Comparison of ENCODE assay signal across 8 cellular contexts in the genomic region with DNA sequence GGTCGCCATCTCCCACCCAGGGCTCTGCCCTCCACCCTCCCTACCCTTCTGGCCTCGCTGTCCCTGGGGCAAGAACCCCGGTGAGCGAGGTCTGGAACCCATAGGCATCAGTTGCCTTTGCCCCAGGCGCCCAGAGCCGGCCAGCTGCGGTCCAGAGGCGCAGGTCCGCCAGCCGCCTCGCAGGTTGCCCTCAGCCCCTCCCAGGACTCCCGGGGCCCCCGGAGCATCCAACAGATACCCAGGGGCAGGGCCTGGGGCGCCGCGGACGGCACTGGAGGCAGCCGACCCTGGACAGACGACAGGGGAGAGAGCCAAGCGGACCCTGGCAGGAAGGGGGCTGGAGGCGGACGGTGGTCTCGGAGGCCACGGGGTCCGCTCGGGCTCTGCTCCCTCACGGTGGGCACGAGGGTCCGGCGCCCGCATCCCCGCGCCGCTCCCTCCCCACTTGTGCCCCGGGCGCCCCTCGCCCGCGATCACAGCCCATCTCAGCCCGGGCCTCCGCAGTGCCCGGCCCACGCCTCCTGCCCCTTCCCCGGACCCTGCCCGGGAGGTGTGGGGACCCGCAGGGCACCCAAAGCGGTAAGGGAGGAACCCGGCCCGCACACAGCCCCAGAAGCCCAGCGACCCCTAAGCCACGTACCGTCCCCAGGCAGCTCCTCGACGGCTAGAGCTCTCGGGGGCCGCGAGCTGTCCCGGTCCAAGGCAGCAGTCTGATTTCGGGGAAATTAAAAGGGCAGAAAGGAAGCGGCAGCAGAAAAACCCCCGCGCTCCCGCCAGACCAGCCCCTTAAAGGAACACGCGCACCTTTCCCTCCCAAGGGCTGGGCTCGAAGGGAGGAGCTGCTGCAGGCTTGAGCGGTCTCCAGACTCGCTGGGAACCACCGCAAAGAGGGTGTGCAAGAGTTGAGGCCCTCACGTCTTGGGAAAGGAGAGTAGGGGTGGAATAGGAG.
A peak's percentile ranks its signal among the peaks of the same experiment; 100 is the strongest.
DNase-seq lines count a peak whose midpoint lies in the region; TF ChIP-seq lines count a peak whose summit lies in the region.

A gene with protein sequence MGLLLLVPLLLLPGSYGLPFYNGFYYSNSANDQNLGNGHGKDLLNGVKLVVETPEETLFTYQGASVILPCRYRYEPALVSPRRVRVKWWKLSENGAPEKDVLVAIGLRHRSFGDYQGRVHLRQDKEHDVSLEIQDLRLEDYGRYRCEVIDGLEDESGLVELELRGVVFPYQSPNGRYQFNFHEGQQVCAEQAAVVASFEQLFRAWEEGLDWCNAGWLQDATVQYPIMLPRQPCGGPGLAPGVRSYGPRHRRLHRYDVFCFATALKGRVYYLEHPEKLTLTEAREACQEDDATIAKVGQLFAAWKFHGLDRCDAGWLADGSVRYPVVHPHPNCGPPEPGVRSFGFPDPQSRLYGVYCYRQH (minus strand): TSS at position 726 of the 949 bp plus-strand sequence. CDS start 8,246 bp downstream, outside the sequence.

- in situ Hi-C loops in GM13977 (cut with MboI; ENCODE audit: low pct_unique_long_range_greater_than_20kb, low sequenced_read_pairs, unreplicated experiment), result loop anchor here (10.0 kb wide), 1 partner anchor 130 kb away; no protein-coding TSS in a partner anchor

- no peaks in the 10 kb centered on the region for H3K36me3 ChIP-seq in duodenal mucosa (ENCODE audit: control insufficient read depth in 1 of 2, insufficient read depth in 2 of 2, low read length in 2 of 2)
- H3K36me3 ChIP-seq in mucosa of stomach (ENCODE audit: control insufficient read depth, insufficient read depth, low read length), result no peaks in the 10 kb centered on the region

- H3K9me3 ChIP-seq in duodenal mucosa (ENCODE audit: control insufficient read depth in 1 of 2, low read length in 2 of 2), result no peaks in the 10 kb centered on the region
- no peaks in the 10 kb centered on the region for H3K9me3 ChIP-seq in mucosa of stomach (ENCODE audit: control insufficient read depth, low read length)

- no peak for TF ChIP-seq CTCF in GM13977 (IDR thresholded peaks at IDR 0.05; ENCODE audit: extremely low read depth, insufficient read depth, missing control alignments)

- H3K9ac ChIP-seq in duodenal mucosa (ENCODE audit: low read depth in 1 of 2, low read length in 2 of 2), result no peak within 1 kb of the TSS
- peak within 1 kb of the TSS; percentile 34 for H3K9ac ChIP-seq in mucosa of stomach (ENCODE audit: low read length)

- H3K27me3 ChIP-seq in duodenal mucosa (ENCODE audit: control insufficient read depth in 1 of 2, insufficient read depth in 2 of 2, low read length in 2 of 2), result peaks cover 8 to 15% of the 10 kb centered on the region in 2 donors
- H3K27me3 ChIP-seq in mucosa of stomach (ENCODE audit: control insufficient read depth, insufficient read depth, low read length), result peaks cover 23% of the 10 kb centered on the region

- H3K27ac ChIP-seq in duodenal mucosa (ENCODE audit: low read depth, low read length), result no peak within 1 kb of the TSS

- DNase-seq in GM13977 (ENCODE audit: low spot score) (peak; percentile 77), HK-2 (ENCODE audit: unreplicated experiment) (peak; percentile 49), SIG-M5 treated with dmso at 0.1 percent for 504 hours (lab: John Stamatoyannopoulos, UW; ENCODE audit: unreplicated experiment) (no peak), NCI-H146 treated with DMSO at 0.1 percent for 48 hours (lab: John Stamatoyannopoulos, UW; ENCODE audit: unreplicated experiment) (no peak)
- peak; percentile 79 for DNase-seq in activated CD4-positive, alpha-beta T cell treated with anti-CD3 and anti-CD28 coated beads for 48 hours
- peak; percentile 15 to 48 (median 30) for DNase-seq in stimulated activated naive CD4-positive, alpha-beta T cell (lab: John Stamatoyannopoulos, UW)

- H3K4me3 ChIP-seq in duodenal mucosa (ENCODE audit: low read depth in 1 of 2, low read length in 2 of 2) (peak within 1 kb of the TSS; percentile 65 to 67), mucosa of stomach (ENCODE audit: low read length) (peak within 1 kb of the TSS; percentile 41)

- H3K4me1 ChIP-seq in duodenal mucosa (ENCODE audit: control insufficient read depth in 1 of 2, insufficient read depth in 2 of 2, low read length in 2 of 2) (peaks cover 7 to 20% of the 10 kb centered on the region in 2 donors), mucosa of stomach (ENCODE audit: control insufficient read depth, insufficient read depth, low read length) (peaks cover 27% of the 10 kb centered on the region)

Comparison
In these comparisons a context has a peak if more than half of its experiments do, and no peak if none do; other contexts are left out.
1. DNase-seq: peak in GM13977 (single experiment), HK-2 (single experiment), activated CD4-positive, alpha-beta T cell treated with anti-CD3 and anti-CD28 coated beads for 48 hours (single experiment) and stimulated activated naive CD4-positive, alpha-beta T cell (6 of 6); none in SIG-M5 treated with dmso at 0.1 percent for 504 hours (single experiment) and NCI-H146 treated with DMSO at 0.1 percent for 48 hours (single experiment).